23 cellular contexts compared by ENCODE assay signal in the genomic region with DNA sequence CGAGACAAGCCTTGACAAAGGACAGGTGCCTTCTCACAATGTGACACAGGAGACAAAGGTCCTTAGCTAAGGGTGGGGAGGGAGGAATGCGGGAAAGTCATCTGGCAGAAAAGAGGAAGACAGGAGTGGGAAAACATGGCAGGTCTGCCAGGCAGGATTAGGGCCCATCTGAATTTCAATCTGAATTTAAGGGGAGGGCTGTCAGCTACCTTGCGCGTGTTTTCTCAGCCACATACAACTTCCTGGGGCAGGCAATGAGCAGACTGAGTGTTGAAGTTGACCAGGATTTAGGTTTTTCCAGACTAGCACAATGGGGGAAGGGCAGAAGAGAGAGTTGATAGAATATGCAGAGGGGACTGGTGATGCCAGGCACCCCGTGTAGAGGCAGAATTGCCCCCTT.
"Had no signal": no experiment of that assay in that cellular context is flagged by ENCODE, and none has a peak within 500 bp of the region (broad histone marks: within the 10 kb centered on the region; RNA-seq: fewer than 3 reads in every experiment).

No MANE protein-coding gene starts in this region.

- H3K9me3 ChIP-seq: heart left ventricle, neutrophil, psoas muscle, right lobe of liver, spleen, testis, tibial nerve, upper lobe of right lung, vagina had no signal

- H3K27me3 Mint-ChIP-seq: stimulated activated naive CD8-positive, alpha-beta T cell treated with anti-CD3 and anti-CD28 coated beads, Interleukin-15, amount 100 ng/mL, for 72 hours had no signal

- ATAC-seq: heart left ventricle; left colon; naive thymus-derived CD4-positive, alpha-beta T cell; psoas muscle; right lobe of liver; stimulated activated naive CD8-positive, alpha-beta T cell treated with anti-CD3 and anti-CD28 coated beads, Interleukin-15, amount 100 ng/mL, for 72 hours; upper lobe of right lung had no signal

- H3K4me1 Mint-ChIP-seq: stimulated activated naive CD8-positive, alpha-beta T cell treated with anti-CD3 and anti-CD28 coated beads, Interleukin-15, amount 100 ng/mL, for 72 hours had no signal

- H3K4me3 ChIP-seq: coronary artery, heart left ventricle, psoas muscle, right lobe of liver, spleen, testis, tibial nerve, upper lobe of right lung, vagina had no signal

- H3K4me1 ChIP-seq: heart left ventricle, psoas muscle, spleen, testis, upper lobe of right lung, vagina had no signal

- H3K27me3 ChIP-seq: neutrophil, right lobe of liver, testis, tibial nerve, upper lobe of right lung, vagina had no signal

- H3K27ac ChIP-seq: coronary artery, heart left ventricle, neutrophil, psoas muscle, right lobe of liver, spleen, testis, tibial nerve, upper lobe of right lung, vagina had no signal

- H3K36me3 ChIP-seq: heart left ventricle, neutrophil, right lobe of liver, spleen, tibial nerve, upper lobe of right lung, vagina had no signal

- H3K9me3 Mint-ChIP-seq: nephron progenitor cell; stimulated activated naive CD8-positive, alpha-beta T cell treated with anti-CD3 and anti-CD28 coated beads, Interleukin-15, amount 100 ng/mL, for 72 hours had no signal

- H3K36me3 Mint-ChIP-seq: naive thymus-derived CD4-positive, alpha-beta T cell; stimulated activated naive B cell treated with anti-CD40 and anti-IgM and Interleukin-4, amounts not matched to agents 10 μg/mL and 1 μg/mL and 100 μg/mL, for 72 hours had no signal

- H3K4me3 Mint-ChIP-seq: endodermal cell; naive thymus-derived CD4-positive, alpha-beta T cell; nephron progenitor cell; stimulated activated naive B cell treated with anti-CD40 and anti-IgM and Interleukin-4, amounts not matched to agents 10 μg/mL and 1 μg/mL and 100 μg/mL, for 72 hours; stimulated activated naive CD8-positive, alpha-beta T cell treated with anti-CD3 and anti-CD28 coated beads, Interleukin-15, amount 100 ng/mL, for 72 hours had no signal

- H3K27ac Mint-ChIP-seq: endodermal cell; naive thymus-derived CD4-positive, alpha-beta T cell; nephron progenitor cell; stimulated activated naive B cell treated with anti-CD40 and anti-IgM and Interleukin-4, amounts not matched to agents 10 μg/mL and 1 μg/mL and 100 μg/mL, for 72 hours; stimulated activated naive CD8-positive, alpha-beta T cell treated with anti-CD3 and anti-CD28 coated beads, Interleukin-15, amount 100 ng/mL, for 72 hours had no signal

- DNase-seq: effector CD4-positive, alpha-beta T cell; endodermal cell; erythroblast; heart left ventricle; hippocampal formation; left colon; naive thymus-derived CD4-positive, alpha-beta T cell; nephron progenitor cell; psoas muscle; retina; right lobe of liver; spleen; stimulated activated CD4-positive, alpha-beta T cell treated with anti-CD3 and anti-CD28 coated beads, Interleukin-15, amount 100 ng/mL, for 24 hours; stimulated activated CD4-positive, alpha-beta T cell treated with anti-CD3 and anti-CD28 coated beads, Interleukin-1b, Interleukin-23, amount 100 ng/mL, for 48 hours; stimulated activated CD4-positive, alpha-beta T cell treated with anti-CD3 and anti-CD28 coated beads, Interleukin-4, amount 100 ng/mL, for 24 hours; stimulated activated naive B cell treated with anti-CD40 and anti-IgM and Interleukin-4, amounts not matched to agents 10 μg/mL and 1 μg/mL and 100 μg/mL, for 72 hours; stimulated activated naive CD8-positive, alpha-beta T cell treated with anti-CD3 and anti-CD28 coated beads, Interleukin-15, amount 100 ng/mL, for 72 hours; testis; upper lobe of right lung had no signal
